In genomic region chr16:8936421-8936820, GRCh38 we compare ENCODE assay signal across 8 cellular contexts. TPM values are rescaled to one million over a fixed set of nuclear protein-coding genes. Genes with fewer than 3 reads are reported as not detected.
DNase-seq lines count a peak whose midpoint lies in the region; ATAC-seq and TF ChIP-seq lines count a peak whose summit lies in the region.

No MANE protein-coding gene starts in this region.

- no peak overlapping the region for H2AFZ ChIP-seq in mammary epithelial cell (ENCODE audit: low read depth, low read length)

- H3K9me3 ChIP-seq in mammary epithelial cell (replicated peaks; ENCODE audit: insufficient read depth, low read length), result no peaks in the 10 kb centered on the region

- intact Hi-C loops in mammary epithelial cell (cut with micrococcal nuclease), result loop anchor here (1.0 to 10.0 kb wide), 3 partner anchors 26 to 198 kb away; partner anchors contain the start of gene USP7

- BruUV-seq in mammary epithelial cell (replicated peaks; lab: Mats Ljungman, UMichigan), result no TSS peak

- H3K4me1 ChIP-seq in mammary epithelial cell (ENCODE audit: insufficient read depth, low read length), result peaks cover 14% of the 10 kb centered on the region

- H3K4me3 ChIP-seq in mammary epithelial cell (replicated peaks in 1 of 3; ENCODE audit: insufficient read depth in 1 of 3, low read depth in 2 of 3, low read length in 3 of 3), result no peak overlapping the region

- ATAC-seq in GM21447 (IDR thresholded peaks at IDR 0.05; ENCODE audit: unreplicated experiment), result peak; percentile 85
- peak; percentile 90 for ATAC-seq in WTC11
- ATAC-seq in stimulated activated naive CD8-positive, alpha-beta T cell treated with anti-CD3 and anti-CD28 coated beads, Interleukin-15, amount 100 ng/mL, for 72 hours, result peak; percentile 100

- no peak overlapping the region for H3K9ac ChIP-seq in mammary epithelial cell (ENCODE audit: insufficient read depth, low read length)

- peak overlapping the region; percentile 34; the same call in 1 of the 2 replicates for H3K27ac Mint-ChIP-seq in WTC11
- H3K27ac Mint-ChIP-seq in stimulated activated naive CD8-positive, alpha-beta T cell treated with anti-CD3 and anti-CD28 coated beads, Interleukin-15, amount 100 ng/mL, for 72 hours, result peak overlapping the region in 1 of 2 donors; percentile 80

- H3K9me3 Mint-ChIP-seq in WTC11, result no peaks in the 10 kb centered on the region
- no peaks in the 10 kb centered on the region for H3K9me3 Mint-ChIP-seq in stimulated activated naive CD8-positive, alpha-beta T cell treated with anti-CD3 and anti-CD28 coated beads, Interleukin-15, amount 100 ng/mL, for 72 hours

- peaks cover 71% of the 10 kb centered on the region for H3K4me1 Mint-ChIP-seq in WTC11
- H3K4me1 Mint-ChIP-seq in stimulated activated naive CD8-positive, alpha-beta T cell treated with anti-CD3 and anti-CD28 coated beads, Interleukin-15, amount 100 ng/mL, for 72 hours, result peaks cover 89% of the 10 kb centered on the region

- no peak overlapping the region for H3K27ac ChIP-seq in mammary epithelial cell (ENCODE audit: insufficient read depth, low read depth, low read length)

- H3K27me3 ChIP-seq in mammary epithelial cell (ENCODE audit: insufficient read depth, low read length), result no peaks in the 10 kb centered on the region

- H3K4me3 Mint-ChIP-seq in WTC11, result no peak overlapping the region
- peak overlapping the region in 1 of 2 donors; percentile 40 for H3K4me3 Mint-ChIP-seq in stimulated activated naive CD8-positive, alpha-beta T cell treated with anti-CD3 and anti-CD28 coated beads, Interleukin-15, amount 100 ng/mL, for 72 hours

- H4K20me1 ChIP-seq in mammary epithelial cell (ENCODE audit: insufficient read depth, low read length), result peaks cover 46% of the 10 kb centered on the region

- DNase-seq in G401 (ENCODE audit: low spot score) (peak; percentile 72), HuH-7 (ENCODE audit: low spot score) (peak; percentile 58), WTC11 (ENCODE audit: low spot score) (peak; percentile 76), mammary epithelial cell (peak; percentile 74), myocyte (ENCODE audit: low read depth) (peak; percentile 39), epidermal melanocyte (ENCODE audit: insufficient read length, low spot score) (no peak)
- peak; percentile 73 to 84 for DNase-seq in stimulated activated naive CD8-positive, alpha-beta T cell treated with anti-CD3 and anti-CD28 coated beads, Interleukin-15, amount 100 ng/mL, for 72 hours

- dilution Hi-C loops in mammary epithelial cell (cut with HindIII; ENCODE audit: low sequenced_read_pairs), result no loop called here

- H3K79me2 ChIP-seq in mammary epithelial cell (ENCODE audit: insufficient read depth, low read length), result peaks cover 100% of the 10 kb centered on the region

- H3K4me2 ChIP-seq in mammary epithelial cell (ENCODE audit: insufficient read depth, low read depth, low read length), result no peak overlapping the region

- H3K36me3 Mint-ChIP-seq in WTC11, result no peaks in the 10 kb centered on the region

- CTCF ChIA-PET in WTC11 (lab: Charles Lee) (interaction anchor here (0.5 to 10.4 kb wide), 65 partner anchors 9 to 347 kb away, joined by 3 to 436 read pairs (median 5); partner anchors contain the start of genes CARHSP1, LITAFD and USP7), mammary epithelial cell (lab: Charles Lee; ENCODE audit: low non-redundant PET) (interaction anchor here (0.6 to 1.1 kb wide), 9 partner anchors 16 to 1421 kb away, joined by 3 to 19 read pairs (median 7); partner anchors contain the start of gene CARHSP1)

- in situ Hi-C loops in G401 (cut with HindIII; ENCODE audit: low sequenced_read_pairs) (no loop called here), mammary epithelial cell (cut with MboI; ENCODE audit: low sequenced_read_pairs in 2 of 2) (no loop called here)

- no peaks in the 10 kb centered on the region for H3K36me3 ChIP-seq in mammary epithelial cell (ENCODE audit: insufficient read depth, low read length)

- POLR2A ChIA-PET in WTC11 (lab: Charles Lee), result interaction anchor here (1.0 to 1.7 kb wide), 5 partner anchors 8 to 199 kb away, joined by 3 to 9 read pairs (median 4); no protein-coding TSS in a partner anchor

- H3K27me3 Mint-ChIP-seq in WTC11 (ENCODE audit: low read depth), result no peaks in the 10 kb centered on the region
- H3K27me3 Mint-ChIP-seq in stimulated activated naive CD8-positive, alpha-beta T cell treated with anti-CD3 and anti-CD28 coated beads, Interleukin-15, amount 100 ng/mL, for 72 hours, result no peaks in the 10 kb centered on the region

- TF ChIP-seq CTCF in WTC11 (IDR thresholded peaks at IDR 0.05) (peak; percentile 39; the same call in 1 of the 2 replicates), mammary epithelial cell (conservative IDR thresholded peaks at IDR 0.05 in 1 of 2, IDR thresholded peaks at IDR 0.05 in 1 of 2; ENCODE audit: extremely low read depth in 1 of 2, insufficient read depth in 1 of 2, low read depth in 1 of 2, low read length in 2 of 2) (peak; percentile 66 to 88)

TF ChIP-seq in WTC11, 78 proteins besides CTCF, POLR2A, EP300 and RAD21:
- TF ChIP-seq ZNF423 (CRISPR knock-in tag; IDR thresholded peaks at IDR 0.05), result no peak
- TF ChIP-seq USF1 (CRISPR knock-in tag; IDR thresholded peaks at IDR 0.05), result no peak
- no peak for TF ChIP-seq IRF2 (CRISPR knock-in tag; IDR thresholded peaks at IDR 0.05; ENCODE audit: borderline replicate concordance, low read depth)
- TF ChIP-seq ZBTB43 (CRISPR knock-in tag; IDR thresholded peaks at IDR 0.05), result no peak
- TF ChIP-seq SP1 (CRISPR knock-in tag; conservative IDR thresholded peaks at IDR 0.05), result no peak
- no peak for TF ChIP-seq JUN (CRISPR knock-in tag; IDR thresholded peaks at IDR 0.05)
- no peak for TF ChIP-seq ZNF138 (CRISPR knock-in tag; conservative IDR thresholded peaks at IDR 0.05)
- no peak for TF ChIP-seq E2F5 (CRISPR knock-in tag; IDR thresholded peaks at IDR 0.05)
- no peak for TF ChIP-seq CREM (CRISPR knock-in tag; IDR thresholded peaks at IDR 0.05)
- TF ChIP-seq SMAD3 (CRISPR knock-in tag; IDR thresholded peaks at IDR 0.05; ENCODE audit: borderline replicate concordance), result no peak
- no peak for TF ChIP-seq TP53 (CRISPR knock-in tag; IDR thresholded peaks at IDR 0.05)
- no peak for TF ChIP-seq MYBL2 (CRISPR knock-in tag; IDR thresholded peaks at IDR 0.05)
- TF ChIP-seq NFATC4 (CRISPR knock-in tag; IDR thresholded peaks at IDR 0.05), result no peak
- TF ChIP-seq ATF1 (CRISPR knock-in tag; IDR thresholded peaks at IDR 0.05), result no peak
- TF ChIP-seq NR1H2 (CRISPR knock-in tag; IDR thresholded peaks at IDR 0.05), result no peak
- TF ChIP-seq NFE2L1 (CRISPR knock-in tag; IDR thresholded peaks at IDR 0.05), result no peak
TF ChIP-seq in WTC11: peak in this region for 0.

RNA-seq across cellular contexts. Expression of gene USP7, which starts 27.3 kb away (rescaled TPM):
- total RNA-seq in G401 (2014; rRNA removed; shearing (Covaris generic)), result 20.3 and 29.2 TPM in 2 replicates
- total RNA-seq in WTC11 (2021) (153 to 211 TPM (median 161 TPM) in 3 replicates), mammary epithelial cell (100 to 1,000 TPM in 1 of 2 donors, 10 to 100 TPM in 1; 52.7 to 113 TPM), myocyte (57.2 and 69.3 TPM in 2 replicates)
- 14.8 TPM for polyA plus RNA-seq in mammary epithelial cell
- 431 TPM for polyA minus RNA-seq in mammary epithelial cell
- polyA plus RNA-seq in myocyte (2012), result 38.3 TPM

RNA-seq across cellular contexts. Expression of gene LITAFD, which starts 54.3 kb away (rescaled TPM):
- total RNA-seq in G401 (2014; rRNA removed; shearing (Covaris generic)), result not detected in 2 replicates
- total RNA-seq in WTC11 (2021), result not detected in 3 replicates
- not detected for total RNA-seq in mammary epithelial cell
- polyA plus RNA-seq in mammary epithelial cell, result not detected
- not detected for polyA minus RNA-seq in mammary epithelial cell
- not detected in 2 replicates for total RNA-seq in myocyte
- not detected for polyA plus RNA-seq in myocyte (2012)
